ENCODE assay signal across 27 cellular contexts in genomic region chr11:133990501-133990900, GRCh38. TPM values are rescaled to one million over a fixed set of nuclear protein-coding genes. Genes with fewer than 3 reads are reported as not detected.
"Had no signal": no experiment of that assay in that cellular context is flagged by ENCODE, and none has a peak within 500 bp of the region (broad histone marks: within the 10 kb centered on the region; RNA-seq: fewer than 3 reads in every experiment).

No MANE protein-coding gene starts in this region.

- H3K36me3 Mint-ChIP-seq: activated naive CD4-positive, alpha-beta T cell treated with anti-CD3 and anti-CD28 coated beads, Interleukin-2, amount 10 ng/mL, durations not matched to agents 7 days and 5 days; activated naive CD4-positive, alpha-beta T cell treated with anti-CD3 and anti-CD28 coated beads, Interleukin-2, amount 50 U/mL, for 72 hours had no signal

- ATAC-seq: activated naive CD4-positive, alpha-beta T cell treated with anti-CD3 and anti-CD28 coated beads, Interleukin-2, amount 50 U/mL, for 72 hours; body of pancreas; effector memory CD8-positive, alpha-beta T cell; gastroesophageal sphincter; heart right ventricle had no signal

- H3K27ac Mint-ChIP-seq: activated CD4-positive, alpha-beta T cell treated with anti-CD3 and anti-CD28 coated beads for 36 hours; activated CD4-positive, alpha-beta T cell treated with anti-CD3 and anti-CD28 coated beads, Interleukin-2, amount 10 ng/mL, durations not matched to agents 24 days and 14 days; activated naive CD4-positive, alpha-beta T cell treated with anti-CD3 and anti-CD28 coated beads, Interleukin-2, amount 10 ng/mL, durations not matched to agents 7 days and 5 days; activated naive CD4-positive, alpha-beta T cell treated with anti-CD3 and anti-CD28 coated beads, Interleukin-2, amount 50 U/mL, for 72 hours; activated T-cell treated with anti-CD3 and anti-CD28 coated beads, Interleukin-2, amount 50 U/mL, for 24 hours; activated T-cell treated with anti-CD3 and anti-CD28 coated beads, Interleukin-2, amount 50 U/mL, for 72 hours; effector memory CD8-positive, alpha-beta T cell had no signal

- H3K4me1 ChIP-seq: adrenal gland, body of pancreas, esophagus squamous epithelium, gastroesophageal sphincter had no signal

- H3K4me3 Mint-ChIP-seq: activated CD4-positive, alpha-beta T cell treated with anti-CD3 and anti-CD28 coated beads for 36 hours; activated CD4-positive, alpha-beta T cell treated with anti-CD3 and anti-CD28 coated beads, Interleukin-2, amount 10 ng/mL, durations not matched to agents 24 days and 14 days; activated naive CD4-positive, alpha-beta T cell treated with anti-CD3 and anti-CD28 coated beads, Interleukin-2, amount 10 ng/mL, durations not matched to agents 7 days and 5 days; activated T-cell treated with anti-CD3 and anti-CD28 coated beads, Interleukin-2, amount 50 U/mL, for 24 hours; activated T-cell treated with anti-CD3 and anti-CD28 coated beads, Interleukin-2, amount 50 U/mL, for 72 hours; effector memory CD8-positive, alpha-beta T cell had no signal

- DNase-seq: activated CD4-positive, alpha-beta T cell treated with anti-CD3 and anti-CD28 coated beads for 36 hours; activated CD4-positive, alpha-beta T cell treated with anti-CD3 and anti-CD28 coated beads, Interleukin-2, amount 10 ng/mL, durations not matched to agents 24 days and 14 days; activated CD4-positive, alpha-beta T cell treated with anti-CD3 and anti-CD28 coated beads, Interleukin-2, amount 50 U/mL, for 48 hours; activated CD4-positive, CD25-positive, alpha-beta regulatory T cell; activated CD4-positive, CD25-positive, alpha-beta regulatory T cell treated with anti-CD3 and anti-CD28 coated beads, Interleukin-2, amount 50 U/mL, for 72 hours; activated CD8-positive, alpha-beta memory T cell treated with anti-CD3 and anti-CD28 coated beads, Interleukin-2, amount 50 U/mL, for 48 hours; activated gamma-delta T cell; activated naive CD4-positive, alpha-beta T cell; activated T-cell treated with anti-CD3 and anti-CD28 coated beads for 4 hours; adrenal gland; amygdala; body of pancreas; caudate nucleus; cortex of kidney; dermis blood vessel endothelial cell; effector CD4-positive, alpha-beta T cell; effector memory CD8-positive, alpha-beta T cell; esophagus squamous epithelium; foreskin melanocyte; heart right ventricle had no signal

- H3K27me3 ChIP-seq: adrenal gland, body of pancreas, gastroesophageal sphincter had no signal

- H3K4me1 Mint-ChIP-seq: activated CD4-positive, alpha-beta T cell treated with anti-CD3 and anti-CD28 coated beads for 36 hours had no signal

- H3K9me3 Mint-ChIP-seq: activated CD4-positive, alpha-beta T cell treated with anti-CD3 and anti-CD28 coated beads, Interleukin-2, amount 10 ng/mL, durations not matched to agents 24 days and 14 days; activated naive CD4-positive, alpha-beta T cell treated with anti-CD3 and anti-CD28 coated beads, Interleukin-2, amount 10 ng/mL, durations not matched to agents 7 days and 5 days; activated naive CD4-positive, alpha-beta T cell treated with anti-CD3 and anti-CD28 coated beads, Interleukin-2, amount 50 U/mL, for 72 hours; activated T-cell treated with anti-CD3 and anti-CD28 coated beads, Interleukin-2, amount 50 U/mL, for 24 hours; activated T-cell treated with anti-CD3 and anti-CD28 coated beads, Interleukin-2, amount 50 U/mL, for 72 hours; effector memory CD8-positive, alpha-beta T cell had no signal

- H3K36me3 ChIP-seq: adrenal gland, esophagus squamous epithelium, gastroesophageal sphincter, heart right ventricle had no signal

- H3K4me3 ChIP-seq: adrenal gland, body of pancreas, esophagus squamous epithelium, gastroesophageal sphincter, heart right ventricle had no signal

- H3K9me3 ChIP-seq: adrenal gland, body of pancreas, esophagus squamous epithelium, gastroesophageal sphincter, heart right ventricle had no signal

- H3K27ac ChIP-seq: adrenal gland, body of pancreas, epithelial cell of prostate, esophagus squamous epithelium, gastroesophageal sphincter had no signal

RNA-seq across cellular contexts. Expression of gene IGSF9B, which starts 33.7 kb away (rescaled TPM):
- total RNA-seq: glomerular endothelial cell had no signal
